Comparison of ENCODE assay signal across 27 cellular contexts in genomic region chr11:81278986-81279385, GRCh38.
"Had no signal": no experiment of that assay in that cellular context is flagged by ENCODE, and none has a peak within 500 bp of the region (broad histone marks: within the 10 kb centered on the region; RNA-seq: fewer than 3 reads in every experiment).

No MANE protein-coding gene starts in this region.

- H3K36me3 Mint-ChIP-seq: activated naive CD4-positive, alpha-beta T cell treated with anti-CD3 and anti-CD28 coated beads, Interleukin-2, amount 50 U/mL, for 24 hours; memory B cell; naive thymus-derived CD4-positive, alpha-beta T cell had no signal

- H3K27ac Mint-ChIP-seq: activated CD4-positive, alpha-beta T cell treated with anti-CD3 and anti-CD28 coated beads, Interleukin-2, amount 10 ng/mL, durations not matched to agents 7 days and 5 days; activated CD8-positive, alpha-beta T cell treated with anti-CD3 and anti-CD28 coated beads for 36 hours; activated naive CD4-positive, alpha-beta T cell treated with anti-CD3 and anti-CD28 coated beads, Interleukin-2, amount 50 U/mL, for 24 hours; activated naive CD8-positive, alpha-beta T cell treated with anti-CD3 and anti-CD28 coated beads, Interleukin-2, amount 50 U/mL, for 24 hours; activated T-helper 17 cell treated with anti-CD3 and anti-CD28 coated beads, Interleukin-2, amount 50 U/mL, for 72 hours; memory B cell; naive thymus-derived CD4-positive, alpha-beta T cell; T-helper 1 cell treated with Interleukin-12 subunit alpha and Interleukin-12 subunit beta and Interleukin-4 antibody, amounts not matched to agents 30 μg/mL and 1 μg/mL, for 36 hours; WTC11 had no signal

- H3K36me3 ChIP-seq: right lobe of liver, transverse colon had no signal

- H3K27me3 Mint-ChIP-seq: activated CD4-positive, alpha-beta T cell treated with anti-CD3 and anti-CD28 coated beads, Interleukin-2, amount 10 ng/mL, durations not matched to agents 7 days and 5 days; activated CD8-positive, alpha-beta T cell treated with anti-CD3 and anti-CD28 coated beads for 36 hours; activated naive CD4-positive, alpha-beta T cell treated with anti-CD3 and anti-CD28 coated beads, Interleukin-2, amount 50 U/mL, for 24 hours; activated naive CD8-positive, alpha-beta T cell treated with anti-CD3 and anti-CD28 coated beads, Interleukin-2, amount 50 U/mL, for 24 hours; activated T-helper 17 cell treated with anti-CD3 and anti-CD28 coated beads, Interleukin-2, amount 50 U/mL, for 72 hours; central memory CD8-positive, alpha-beta T cell; memory B cell; naive thymus-derived CD4-positive, alpha-beta T cell had no signal

- H3K27ac ChIP-seq: parathyroid adenoma, right lobe of liver, testis, transverse colon had no signal

- DNase-seq: activated CD4-positive, alpha-beta T cell treated with anti-CD3 and anti-CD28 coated beads for 1 hour; activated CD4-positive, alpha-beta T cell treated with anti-CD3 and anti-CD28 coated beads, Interleukin-2, amount 10 ng/mL, durations not matched to agents 7 days and 5 days; activated CD8-positive, alpha-beta T cell treated with anti-CD3 and anti-CD28 coated beads for 36 hours; activated gamma-delta T cell treated with Interleukin-2 at 50 U/mL for 16 hours; activated naive CD8-positive, alpha-beta T cell treated with anti-CD3 and anti-CD28 coated beads, Interleukin-2, amount 50 U/mL, for 24 hours; activated T-cell treated with anti-CD3 and anti-CD28 coated beads, Interleukin-2, amount 50 U/mL, for 4 hours; dermis blood vessel endothelial cell; effector CD4-positive, alpha-beta T cell; islet precursor cell; left cardiac atrium; midbrain; naive thymus-derived CD4-positive, alpha-beta T cell; occipital lobe; right lobe of liver; stimulated activated CD4-positive, alpha-beta T cell treated with anti-CD3 and anti-CD28 coated beads, Interleukin-12 subunit alpha, Interleukin-12 subunit beta, amount 100 ng/mL, for 4 hours; stimulated activated CD4-positive, alpha-beta T cell treated with anti-CD3 and anti-CD28 coated beads, Interleukin-4, amount 100 ng/mL, for 1 hour; stimulated activated naive CD8-positive, alpha-beta T cell treated with anti-CD3 and anti-CD28 coated beads, Interleukin-15, Interleukin-2, amounts not matched to agents 100 U/mL and 50 U/mL, for 24 hours; T1000; testis; transverse colon had no signal

- H3K4me1 Mint-ChIP-seq: activated CD4-positive, alpha-beta T cell treated with anti-CD3 and anti-CD28 coated beads, Interleukin-2, amount 10 ng/mL, durations not matched to agents 7 days and 5 days; activated naive CD4-positive, alpha-beta T cell treated with anti-CD3 and anti-CD28 coated beads, Interleukin-2, amount 50 U/mL, for 24 hours; activated naive CD8-positive, alpha-beta T cell treated with anti-CD3 and anti-CD28 coated beads, Interleukin-2, amount 50 U/mL, for 24 hours; activated T-helper 17 cell treated with anti-CD3 and anti-CD28 coated beads, Interleukin-2, amount 50 U/mL, for 72 hours; central memory CD8-positive, alpha-beta T cell; memory B cell; naive thymus-derived CD4-positive, alpha-beta T cell had no signal

- H3K4me3 Mint-ChIP-seq: activated CD4-positive, alpha-beta T cell treated with anti-CD3 and anti-CD28 coated beads, Interleukin-2, amount 10 ng/mL, durations not matched to agents 7 days and 5 days; activated CD8-positive, alpha-beta T cell treated with anti-CD3 and anti-CD28 coated beads for 36 hours; activated naive CD4-positive, alpha-beta T cell treated with anti-CD3 and anti-CD28 coated beads, Interleukin-2, amount 50 U/mL, for 24 hours; activated naive CD8-positive, alpha-beta T cell treated with anti-CD3 and anti-CD28 coated beads, Interleukin-2, amount 50 U/mL, for 24 hours; activated T-cell treated with anti-CD3 and anti-CD28 coated beads, Interleukin-2, amount 50 U/mL, for 4 hours; activated T-helper 17 cell treated with anti-CD3 and anti-CD28 coated beads, Interleukin-2, amount 50 U/mL, for 72 hours; central memory CD8-positive, alpha-beta T cell; memory B cell; naive thymus-derived CD4-positive, alpha-beta T cell; T-helper 1 cell treated with Interleukin-12 subunit alpha and Interleukin-12 subunit beta and Interleukin-4 antibody, amounts not matched to agents 30 μg/mL and 1 μg/mL, for 36 hours; WTC11 had no signal

- H3K27me3 ChIP-seq: right lobe of liver, testis, transverse colon had no signal

- H3K4me3 ChIP-seq: right lobe of liver, testis, transverse colon had no signal

- H3K9me3 ChIP-seq: right lobe of liver, testis, transverse colon had no signal

- ATAC-seq: activated CD8-positive, alpha-beta T cell treated with anti-CD3 and anti-CD28 coated beads for 36 hours; activated naive CD8-positive, alpha-beta T cell treated with anti-CD3 and anti-CD28 coated beads, Interleukin-2, amount 50 U/mL, for 24 hours; activated T-cell treated with anti-CD3 and anti-CD28 coated beads, Interleukin-2, amount 50 U/mL, for 4 hours; activated T-helper 17 cell treated with anti-CD3 and anti-CD28 coated beads, Interleukin-2, amount 50 U/mL, for 72 hours; left cardiac atrium; naive thymus-derived CD4-positive, alpha-beta T cell; right lobe of liver; stimulated activated naive CD8-positive, alpha-beta T cell treated with anti-CD3 and anti-CD28 coated beads, Interleukin-15, Interleukin-2, amounts not matched to agents 100 U/mL and 50 U/mL, for 24 hours; WTC11 had no signal
